In genomic region chr13:39485314-39485700, GRCh38 we compare ENCODE assay signal across 1 cellular context.
TF ChIP-seq lines count a peak whose summit lies in the region.

No MANE protein-coding gene starts in this region.

TF ChIP-seq in SK-N-SH, 30 proteins besides CTCF, POLR2A, EP300 and RAD21 (continued from another document):
- TF ChIP-seq REST (IDR thresholded peaks at IDR 0.05; ENCODE audit: low read depth, low read length) (no peak), TEAD4 (IDR thresholded peaks at IDR 0.05; ENCODE audit: borderline replicate concordance, insufficient read depth) (no peak), YY1 (IDR thresholded peaks at IDR 0.05; ENCODE audit: low read depth) (no peak), MXI1 (IDR thresholded peaks at IDR 0.05; ENCODE audit: low read depth, low read length) (no peak), MEF2A (IDR thresholded peaks at IDR 0.05; ENCODE audit: borderline replicate concordance, low read depth) (no peak), TAF1 (IDR thresholded peaks at IDR 0.05; ENCODE audit: borderline replicate concordance, low read depth, low read length) (no peak), GATA2 (CRISPR knock-in tag; IDR thresholded peaks at IDR 0.05) (no peak), SIN3A (IDR thresholded peaks at IDR 0.05; ENCODE audit: borderline replicate concordance, low read depth, low read length) (no peak), ZBTB33 (IDR thresholded peaks at IDR 0.05; ENCODE audit: borderline replicate concordance, low read depth) (no peak), NRF1 (IDR thresholded peaks at IDR 0.05; ENCODE audit: low read depth, low read length) (no peak), SMC3 (IDR thresholded peaks at IDR 0.05; ENCODE audit: low read depth, low read length) (no peak), CHD2 (IDR thresholded peaks at IDR 0.05; ENCODE audit: low read length, partially characterized antibody) (no peak), IRF3 (IDR thresholded peaks at IDR 0.05; ENCODE audit: low read depth, low read length) (no peak), NFIC (IDR thresholded peaks at IDR 0.05; ENCODE audit: borderline replicate concordance) (no peak), RXRA (IDR thresholded peaks at IDR 0.05; ENCODE audit: borderline replicate concordance, low read depth) (no peak)
- TF ChIP-seq, protein P1, sequence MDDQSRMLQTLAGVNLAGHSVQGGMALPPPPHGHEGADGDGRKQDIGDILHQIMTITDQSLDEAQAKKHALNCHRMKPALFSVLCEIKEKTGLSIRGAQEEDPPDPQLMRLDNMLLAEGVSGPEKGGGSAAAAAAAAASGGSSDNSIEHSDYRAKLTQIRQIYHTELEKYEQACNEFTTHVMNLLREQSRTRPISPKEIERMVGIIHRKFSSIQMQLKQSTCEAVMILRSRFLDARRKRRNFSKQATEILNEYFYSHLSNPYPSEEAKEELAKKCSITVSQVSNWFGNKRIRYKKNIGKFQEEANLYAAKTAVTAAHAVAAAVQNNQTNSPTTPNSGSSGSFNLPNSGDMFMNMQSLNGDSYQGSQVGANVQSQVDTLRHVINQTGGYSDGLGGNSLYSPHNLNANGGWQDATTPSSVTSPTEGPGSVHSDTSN (IDR thresholded peaks at IDR 0.05): no peak
